ENCODE assay signal across 8 cellular contexts in genomic region chr16:2533142-2533755, GRCh38. TPM values are rescaled to one million over a fixed set of nuclear protein-coding genes. Genes with fewer than 3 reads are reported as not detected.
A peak's percentile ranks its signal among the peaks of the same experiment; 100 is the strongest.
DNase-seq lines count a peak whose midpoint lies in the region; ATAC-seq and TF ChIP-seq lines count a peak whose summit lies in the region.
"Not testable (repeated sequence)": the region's sequence is repeated elsewhere in the genome, so short reads cannot be mapped to it uniquely, and the experiment has no call there.

No MANE protein-coding gene starts in this region.

- not testable (repeated sequence) for TF ChIP-seq CTCF in Calu3 (IDR thresholded peaks at IDR 0.05; ENCODE audit: unreplicated experiment); Loucy (conservative IDR thresholded peaks at IDR 0.05; ENCODE audit: low read length); body of pancreas (IDR thresholded peaks at IDR 0.05); fibroblast of lung (conservative IDR thresholded peaks at IDR 0.05 in 1 of 2, IDR thresholded peaks at IDR 0.05 in 1 of 2; ENCODE audit: low read depth in 1 of 2, low read length in 2 of 2); lower lobe of right lung (IDR thresholded peaks at IDR 0.05); parathyroid adenoma (IDR thresholded peaks at IDR 0.05); tibial artery (IDR thresholded peaks at IDR 0.05)

- not testable (repeated sequence) for H2AFZ ChIP-seq in Loucy (ENCODE audit: low read length); fibroblast of lung (ENCODE audit: low read length)
- H2AFZ ChIP-seq in parathyroid adenoma: peak overlapping the region; percentile 90

- not testable (repeated sequence) for H3K9me3 ChIP-seq in Loucy (ENCODE audit: insufficient read depth, low read depth, low read length); body of pancreas; fibroblast of lung (ENCODE audit: control insufficient read depth, insufficient read depth, low read depth, low read length); lower lobe of right lung; parathyroid adenoma (ENCODE audit: control insufficient read depth, low read length); tibial artery

- H3K4me1 Mint-ChIP-seq in Calu3 (ENCODE audit: low read depth, unreplicated experiment): not testable (repeated sequence)
- H3K4me1 Mint-ChIP-seq in activated CD4-positive, alpha-beta T cell treated with anti-CD3 and anti-CD28 coated beads, Interleukin-2, amount 10 ng/mL, durations not matched to agents 24 days and 14 days: peaks cover 22% of the 10 kb centered on the region

- H3K79me2 ChIP-seq in Loucy (ENCODE audit: insufficient read depth, low read length); fibroblast of lung (ENCODE audit: control insufficient read depth, insufficient read depth, low read length); parathyroid adenoma: not testable (repeated sequence)

- H3K9ac ChIP-seq in Loucy (ENCODE audit: low read depth, low read length, poor library complexity, severe bottlenecking): peak overlapping the region; percentile 74
- H3K9ac ChIP-seq in fibroblast of lung (ENCODE audit: insufficient read depth, low read length); parathyroid adenoma: not testable (repeated sequence)

- H3K4me3 Mint-ChIP-seq in Calu3 (ENCODE audit: low read depth, unreplicated experiment): peak overlapping the region; percentile 89
- peak overlapping the region; percentile 96 for H3K4me3 Mint-ChIP-seq in activated CD4-positive, alpha-beta T cell treated with anti-CD3 and anti-CD28 coated beads, Interleukin-2, amount 10 ng/mL, durations not matched to agents 24 days and 14 days

- not testable (repeated sequence) for H3K9me2 ChIP-seq in Loucy (replicated peaks; ENCODE audit: low read depth, low read length)

- CTCF ChIA-PET in Calu3 (lab: Charles Lee): not testable (repeated sequence)

- not testable (repeated sequence) for H4K20me1 ChIP-seq in Loucy (ENCODE audit: insufficient read depth, low read length, poor library complexity, severe bottlenecking); fibroblast of lung (ENCODE audit: control insufficient read depth, extremely low read depth, insufficient read depth, low read length)

- peaks cover 10% of the 10 kb centered on the region for H3K4me1 ChIP-seq in Loucy (ENCODE audit: insufficient read depth, low read length, poor library complexity, severe bottlenecking)
- H3K4me1 ChIP-seq in body of pancreas: peaks cover 27% of the 10 kb centered on the region
- peaks cover 15% of the 10 kb centered on the region for H3K4me1 ChIP-seq in fibroblast of lung (ENCODE audit: control insufficient read depth, extremely low read depth, insufficient read depth, low read length)
- peaks cover 22% of the 10 kb centered on the region for H3K4me1 ChIP-seq in lower lobe of right lung
- not testable (repeated sequence) for H3K4me1 ChIP-seq in parathyroid adenoma
- H3K4me1 ChIP-seq in tibial artery: peaks cover 0 to 22% (median 10%) of the 10 kb centered on the region in 4 donors

- not testable (repeated sequence) for H3K27me3 ChIP-seq in Loucy (ENCODE audit: insufficient read depth, low read length, poor library complexity, severe bottlenecking); body of pancreas; fibroblast of lung (ENCODE audit: control insufficient read depth, insufficient read depth, low read length); lower lobe of right lung (ENCODE audit: low read depth); parathyroid adenoma (ENCODE audit: control insufficient read depth, insufficient read depth, low read length); tibial artery

- H3K9me3 Mint-ChIP-seq in Calu3 (ENCODE audit: low read depth, unreplicated experiment); activated CD4-positive, alpha-beta T cell treated with anti-CD3 and anti-CD28 coated beads, Interleukin-2, amount 10 ng/mL, durations not matched to agents 24 days and 14 days: not testable (repeated sequence)

- intact Hi-C loops in Calu3 (cut with micrococcal nuclease; ENCODE audit: unreplicated experiment); lower lobe of right lung (cut with DNase I); tibial artery (cut with DNase I; ENCODE audit: low total_unique reads): not testable (repeated sequence)
- intact Hi-C loops in activated CD4-positive, alpha-beta T cell treated with anti-CD3 and anti-CD28 coated beads, Interleukin-2, amount 10 ng/mL, durations not matched to agents 24 days and 14 days (cut with micrococcal nuclease): loop anchor here (5.0 to 10.0 kb wide), 4 partner anchors 62 to 308 kb away; partner anchors contain the start of genes E4F1 and ECI1
- intact Hi-C loops in body of pancreas (cut with DNase I): loop anchor here (10.0 kb wide), 1 partner anchor 62 kb away; no protein-coding TSS in a partner anchor

- BruUV-seq in Calu3 (replicated peaks; lab: Mats Ljungman, UMichigan): not testable (repeated sequence)

- not testable (repeated sequence) for ATAC-seq in body of pancreas, lower lobe of right lung

- peaks cover 62% of the 10 kb centered on the region for H3K36me3 Mint-ChIP-seq in Calu3 (ENCODE audit: insufficient read depth, unreplicated experiment)
- H3K36me3 Mint-ChIP-seq in activated CD4-positive, alpha-beta T cell treated with anti-CD3 and anti-CD28 coated beads, Interleukin-2, amount 10 ng/mL, durations not matched to agents 24 days and 14 days (ENCODE audit: low read depth): not testable (repeated sequence)

- H3F3A ChIP-seq in Loucy (ENCODE audit: low read depth): not testable (repeated sequence)

- not testable (repeated sequence) for H3K27me3 Mint-ChIP-seq in Calu3 (ENCODE audit: unreplicated experiment); activated CD4-positive, alpha-beta T cell treated with anti-CD3 and anti-CD28 coated beads, Interleukin-2, amount 10 ng/mL, durations not matched to agents 24 days and 14 days

- H3K4me2 ChIP-seq in Loucy (ENCODE audit: low read depth, low read length, poor library complexity, severe bottlenecking): peak overlapping the region; percentile 93
- H3K4me2 ChIP-seq in fibroblast of lung (ENCODE audit: extremely low read depth, insufficient read depth, low read length): peak overlapping the region; percentile 100
- peak overlapping the region; percentile 100 for H3K4me2 ChIP-seq in parathyroid adenoma (ENCODE audit: low read length)

- H3K27ac Mint-ChIP-seq in Calu3 (ENCODE audit: unreplicated experiment): peak overlapping the region; percentile 98
- H3K27ac Mint-ChIP-seq in activated CD4-positive, alpha-beta T cell treated with anti-CD3 and anti-CD28 coated beads, Interleukin-2, amount 10 ng/mL, durations not matched to agents 24 days and 14 days: peak overlapping the region; percentile 98

- H3K4me3 ChIP-seq in Loucy (ENCODE audit: low read length, poor library complexity, severe bottlenecking): peak overlapping the region; percentile 78
- not testable (repeated sequence) for H3K4me3 ChIP-seq in body of pancreas
- peak overlapping the region in 1 of 4 experiments; percentile 63 for H3K4me3 ChIP-seq in fibroblast of lung (replicated peaks in 1 of 4; ENCODE audit: control extremely low read depth in 1 of 4, insufficient read depth in 1 of 4, low read depth in 3 of 4, low read length in 4 of 4)
- H3K4me3 ChIP-seq in lower lobe of right lung: peak overlapping the region; percentile 69
- H3K4me3 ChIP-seq in parathyroid adenoma (ENCODE audit: low read depth, low read length): peak overlapping the region; percentile 77
- peak overlapping the region; percentile 72 to 84 for H3K4me3 ChIP-seq in tibial artery

- WGBS in body of pancreas, 2 donors: 23 to 49% methylated on average over 13 to 15 of the region's 16 CpGs

- not testable (repeated sequence) for DNase-seq in Calu3; body of pancreas; fibroblast of lung (ENCODE audit: low read depth in 2 of 2); lower lobe of right lung; tibial artery
- peak; percentile 65 for DNase-seq in activated CD4-positive, alpha-beta T cell treated with anti-CD3 and anti-CD28 coated beads, Interleukin-2, amount 10 ng/mL, durations not matched to agents 24 days and 14 days

- H3K27ac ChIP-seq in body of pancreas (peak overlapping the region; percentile 88 to 97 (median 94)), fibroblast of lung (ENCODE audit: insufficient read depth, low read length) (peak overlapping the region; percentile 88), lower lobe of right lung (peak overlapping the region; percentile 98), parathyroid adenoma (peak overlapping the region; percentile 64), tibial artery (peak overlapping the region; percentile 98 to 99)

- not testable (repeated sequence) for H3K36me3 ChIP-seq in Loucy (ENCODE audit: insufficient read depth, low read length); body of pancreas (replicated peaks in 1 of 2; ENCODE audit: insufficient read depth in 1 of 2, low read depth in 2 of 2); parathyroid adenoma (ENCODE audit: control insufficient read depth, insufficient read depth, low read length)
- H3K36me3 ChIP-seq in fibroblast of lung (ENCODE audit: control insufficient read depth, insufficient read depth, low read length): peaks cover 16% of the 10 kb centered on the region
- H3K36me3 ChIP-seq in lower lobe of right lung: peaks cover 21% of the 10 kb centered on the region
- peaks cover under 1 to 17% (median 6%) of the 10 kb centered on the region in 3 donors for H3K36me3 ChIP-seq in tibial artery

- TF ChIP-seq POLR2A in body of pancreas (IDR thresholded peaks at IDR 0.05): not testable (repeated sequence)

RNA-seq across cellular contexts. Expression of gene CEMP1, which starts 2.0 kb away (rescaled TPM):
- total RNA-seq in Calu3 (2022) (0.86 and 0.90 TPM in 2 replicates), body of pancreas (1 to 10 TPM in 1 of 2 donors, under 1 TPM in 1; 0.52 to 1.3 TPM), fibroblast of lung (not detected in 2 replicates), lower lobe of right lung (1.4 TPM)
- 0.24 TPM in 1 of 2 replicates, not detected in the other for total RNA-seq in activated CD4-positive, alpha-beta T cell treated with anti-CD3 and anti-CD28 coated beads, Interleukin-2, amount 10 ng/mL, durations not matched to agents 24 days and 14 days
- not detected in 2 replicates for polyA plus RNA-seq in fibroblast of lung
- polyA plus RNA-seq in fibroblast of lung (2012): 1.8 and 2.1 TPM in 2 replicates
- polyA minus RNA-seq in fibroblast of lung (ENCODE audit: low replicate concordance): not detected in 2 replicates

RNA-seq across cellular contexts. Expression of gene PDPK1, which starts 4.6 kb away (rescaled TPM):
- 57.4 and 62.4 TPM in 2 replicates for total RNA-seq in Calu3 (2022)
- total RNA-seq in activated CD4-positive, alpha-beta T cell treated with anti-CD3 and anti-CD28 coated beads, Interleukin-2, amount 10 ng/mL, durations not matched to agents 24 days and 14 days: 50.7 and 51.9 TPM in 2 replicates
- total RNA-seq in body of pancreas: 10 to 100 TPM; 20.5 to 28.0 TPM
- 17.7 and 25.9 TPM in 2 replicates for total RNA-seq in fibroblast of lung
- polyA plus RNA-seq in fibroblast of lung: 30.7 and 32.1 TPM in 2 replicates
- 14.9 and 15.9 TPM in 2 replicates for polyA plus RNA-seq in fibroblast of lung (2012)
- polyA minus RNA-seq in fibroblast of lung (ENCODE audit: low replicate concordance): 22.7 and 30.4 TPM in 2 replicates
- 74.4 TPM for total RNA-seq in lower lobe of right lung

RNA-seq across cellular contexts. Expression of gene AMDHD2, which starts 13.1 kb away (rescaled TPM):
- total RNA-seq in Calu3 (2022) (60.2 and 65.1 TPM in 2 replicates), body of pancreas (10 to 100 TPM; 13.7 to 33.6 TPM), fibroblast of lung (37.2 and 39.0 TPM in 2 replicates), lower lobe of right lung (53.4 TPM)
- total RNA-seq in activated CD4-positive, alpha-beta T cell treated with anti-CD3 and anti-CD28 coated beads, Interleukin-2, amount 10 ng/mL, durations not matched to agents 24 days and 14 days: 34.1 and 37.5 TPM in 2 replicates
- polyA plus RNA-seq in fibroblast of lung: 10.8 and 12.6 TPM in 2 replicates
- 12.9 and 20.5 TPM in 2 replicates for polyA plus RNA-seq in fibroblast of lung (2012)
- polyA minus RNA-seq in fibroblast of lung (ENCODE audit: low replicate concordance): 13.3 and 19.2 TPM in 2 replicates

RNA-seq across cellular contexts. Expression of gene ATP6V0C, which starts 19.5 kb away (rescaled TPM):
- total RNA-seq in Calu3 (2022): 260 and 262 TPM in 2 replicates
- 105 and 122 TPM in 2 replicates for total RNA-seq in activated CD4-positive, alpha-beta T cell treated with anti-CD3 and anti-CD28 coated beads, Interleukin-2, amount 10 ng/mL, durations not matched to agents 24 days and 14 days
- 10 to 100 TPM; 33.5 to 38.9 TPM for total RNA-seq in body of pancreas
- total RNA-seq in fibroblast of lung: 5.1 and 11.2 TPM in 2 replicates
- 43.0 and 53.9 TPM in 2 replicates for polyA plus RNA-seq in fibroblast of lung
- polyA plus RNA-seq in fibroblast of lung (2012): 209 and 298 TPM in 2 replicates
- polyA minus RNA-seq in fibroblast of lung (ENCODE audit: low replicate concordance): 97.9 and 117 TPM in 2 replicates
- 313 TPM for total RNA-seq in lower lobe of right lung

RNA-seq across cellular contexts. Expression of gene TBC1D24, which starts 58.3 kb away (rescaled TPM):
- total RNA-seq in Calu3 (2022) (31.3 and 33.3 TPM in 2 replicates), body of pancreas (10 to 100 TPM; 18.7 to 30.0 TPM), fibroblast of lung (8.5 and 10.9 TPM in 2 replicates), lower lobe of right lung (40.2 TPM)
- 16.6 and 20.9 TPM in 2 replicates for total RNA-seq in activated CD4-positive, alpha-beta T cell treated with anti-CD3 and anti-CD28 coated beads, Interleukin-2, amount 10 ng/mL, durations not matched to agents 24 days and 14 days
- 6.3 and 6.7 TPM in 2 replicates for polyA plus RNA-seq in fibroblast of lung
- 7.5 and 8.3 TPM in 2 replicates for polyA plus RNA-seq in fibroblast of lung (2012)
- polyA minus RNA-seq in fibroblast of lung (ENCODE audit: low replicate concordance): 14.7 and 21.0 TPM in 2 replicates
